Comparison of ENCODE assay signal across 8 cellular contexts in the genomic region with DNA sequence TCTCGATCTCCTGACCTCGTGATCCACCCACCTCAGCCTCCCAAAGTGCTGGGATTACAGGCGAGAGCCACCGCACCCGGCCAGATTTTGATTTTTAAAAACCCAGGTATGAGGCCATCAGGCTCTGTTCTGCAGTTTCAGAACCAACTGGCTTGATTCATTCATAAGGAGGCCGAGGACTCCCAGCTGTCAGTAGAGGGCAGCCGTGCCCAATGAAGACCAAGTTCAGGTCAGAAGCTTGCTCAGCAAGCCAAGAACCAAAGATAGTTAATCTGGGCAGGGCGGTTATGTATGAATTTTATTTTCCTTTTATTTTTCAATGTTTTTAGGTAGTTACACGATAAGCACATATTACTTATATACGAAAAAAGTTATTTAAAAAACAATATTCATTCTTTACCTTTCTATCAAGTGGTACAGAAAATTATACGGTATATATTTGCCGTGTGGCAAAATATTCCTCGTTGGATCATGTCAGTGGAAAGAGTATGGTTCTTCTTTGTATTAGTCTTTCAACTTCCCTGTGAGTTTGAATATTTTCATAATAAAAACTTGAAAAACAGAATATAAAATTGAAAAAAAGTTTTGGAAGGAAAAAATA. TPM values are rescaled to one million over a fixed set of nuclear protein-coding genes. Genes with fewer than 3 reads are reported as not detected.
DNase-seq lines count a peak whose midpoint lies in the region; ATAC-seq and TF ChIP-seq lines count a peak whose summit lies in the region.

No MANE protein-coding gene starts in this region.

- TF ChIP-seq CTCF in colonic mucosa (IDR thresholded peaks at IDR 0.05) (peak; percentile 61), lower leg skin (IDR thresholded peaks at IDR 0.05) (no peak)

- no peaks in the 10 kb centered on the region for H3K4me1 ChIP-seq in colonic mucosa

- DNase-seq in D341Med (ENCODE audit: low spot score) (peak; percentile 77), NCI-H1694 treated with DMSO at 0.1 percent for 48 hours (lab: John Stamatoyannopoulos, UW) (peak; percentile 38), colonic mucosa (peak; percentile 86), lower leg skin (ENCODE audit: low spot score in 2 of 2) (peak; percentile 75 to 95)
- peak; percentile 38 to 45 for DNase-seq in activated CD4-positive, alpha-beta T cell treated with anti-CD3 and anti-CD28 coated beads for 24 hours (ENCODE audit: low read depth in 2 of 2)
- peak in 2 of 3 experiments; percentile 59 to 65 for DNase-seq in stimulated activated CD4-positive, alpha-beta T cell treated with anti-CD3 and anti-CD28 coated beads, TNF-alpha, amount 100 ng/mL, for 4 hours (ENCODE audit: low read depth in 3 of 3)

- ATAC-seq in GM21381 (IDR thresholded peaks at IDR 0.05; ENCODE audit: unreplicated experiment) = peak; percentile 74
- ATAC-seq in GM18858 (IDR thresholded peaks at IDR 0.05; ENCODE audit: unreplicated experiment) = no peak

- no peak overlapping the region for H3K9ac ChIP-seq in colonic mucosa (ENCODE audit: low read depth in 2 of 2, low read length in 2 of 2)

- WGBS in lower leg skin, 2 donors = 32 to 34% methylated on average over 13 of the region's 13 CpGs

- intact Hi-C loops in colonic mucosa (cut with DNase I) (loop anchor here (10.0 kb wide), 1 partner anchor 380 kb away; no protein-coding TSS in a partner anchor), lower leg skin (cut with DNase I; ENCODE audit: low total_unique reads) (no loop called here)

- no peaks in the 10 kb centered on the region for H3K9me3 ChIP-seq in colonic mucosa

- no peak for TF ChIP-seq POLR2A in lower leg skin (IDR thresholded peaks at IDR 0.05)

- no peaks in the 10 kb centered on the region for H3K36me3 ChIP-seq in colonic mucosa

- H3K4me3 ChIP-seq in colonic mucosa (no peak overlapping the region), lower leg skin (ENCODE audit: low read depth, poor library complexity, severe bottlenecking) (no peak overlapping the region)

- peak overlapping the region; percentile 48 for H3K27ac ChIP-seq in colonic mucosa

- no peaks in the 10 kb centered on the region for H3K27me3 ChIP-seq in colonic mucosa

RNA-seq across cellular contexts. Expression of a gene that starts 18.0 kb away (rescaled TPM):
- 100 to 1,000 TPM; 101 to 115 TPM for total RNA-seq in colonic mucosa
- total RNA-seq in lower leg skin = 100 to 1,000 TPM; 121 to 154 (median 138) TPM

RNA-seq across cellular contexts. Expression of a gene that starts 44.7 kb away (rescaled TPM):
- total RNA-seq in colonic mucosa (not detected), lower leg skin (not detected)
